13 cellular contexts compared by ENCODE assay signal in genomic region chr2:39150890-39151497, GRCh38.
"Had no signal": no experiment of that assay in that cellular context is flagged by ENCODE, and none has a peak within 500 bp of the region (broad histone marks: within the 10 kb centered on the region; RNA-seq: fewer than 3 reads in every experiment).

No MANE protein-coding gene starts in this region.

- DNase-seq: activated B cell treated with CpG ODN at 0.5 μM for 24 hours; activated CD4-positive, alpha-beta T cell treated with anti-CD3 and anti-CD28 coated beads for 48 hours; activated CD8-positive, alpha-beta memory T cell treated with anti-CD3 and anti-CD28 coated beads for 24 hours; activated naive CD8-positive, alpha-beta T cell treated with anti-CD3 and anti-CD28 coated beads, Interleukin-2, amount 10 ng/mL, durations not matched to agents 7 days and 5 days; brain microvascular endothelial cell; hypothalamus; lower lobe of right lung; nephron progenitor cell; stimulated activated CD4-positive, alpha-beta T cell treated with anti-CD3 and anti-CD28 coated beads, Interleukin-1b, Interleukin-23, amount 100 ng/mL, for 48 hours; T-helper 17 cell; thyroid gland had no signal

- ATAC-seq: esophagus mucosa, lower lobe of right lung, T-helper 17 cell had no signal

- H3K27ac ChIP-seq: brain microvascular endothelial cell, coronary artery, lower lobe of right lung, thyroid gland had no signal

- H3K9me3 ChIP-seq: lower lobe of right lung, thyroid gland had no signal

- H3K4me1 ChIP-seq: lower lobe of right lung, thyroid gland had no signal

- H3K36me3 ChIP-seq: brain microvascular endothelial cell, lower lobe of right lung, thyroid gland had no signal

- H3K4me3 ChIP-seq: coronary artery, lower lobe of right lung, thyroid gland had no signal

- H3K27me3 ChIP-seq: brain microvascular endothelial cell, thyroid gland had no signal
